ENCODE assay signal across 28 cellular contexts in genomic region chr5:20347334-20347733, GRCh38.
"Had no signal": no experiment of that assay in that cellular context is flagged by ENCODE, and none has a peak within 500 bp of the region (broad histone marks: within the 10 kb centered on the region; RNA-seq: fewer than 3 reads in every experiment).

No MANE protein-coding gene starts in this region.

- H3K4me3 ChIP-seq: SJSA1 had no signal

- H3K4me1 ChIP-seq: SJSA1 had no signal

- H3K36me3 ChIP-seq: SJSA1 had no signal

- H3K4me2 ChIP-seq: KMS-11 had no signal

- DNase-seq: activated CD4-positive, alpha-beta T cell treated with anti-CD3 and anti-CD28 coated beads for 36 hours; activated CD4-positive, alpha-beta T cell treated with anti-CD3 and anti-CD28 coated beads, Interleukin-2, amount 10 ng/mL, durations not matched to agents 7 days and 5 days; activated CD4-positive, alpha-beta T cell treated with anti-CD3 and anti-CD28 coated beads, Interleukin-2, amount 50 U/mL, for 48 hours; activated CD8-positive, alpha-beta T cell treated with anti-CD3 and anti-CD28 coated beads, Interleukin-2, amount 10 ng/mL, durations not matched to agents 7 days and 5 days; activated effector memory CD4-positive, alpha-beta T cell treated with Interleukin-2 at 50 U/mL for 16 hours; activated naive CD4-positive, alpha-beta T cell treated with anti-CD3 and anti-CD28 coated beads, Interleukin-2, amount 10 ng/mL, durations not matched to agents 7 days and 5 days; activated naive CD8-positive, alpha-beta T cell treated with anti-CD3 and anti-CD28 coated beads, Interleukin-2, amount 50 U/mL, for 24 hours; activated T-cell treated with anti-CD3 and anti-CD28 coated beads, Interleukin-2, amount 50 U/mL, for 4 hours; anterior cingulate cortex; caudate nucleus; cerebellar nuclear complex; NCI-H1105; NCI-H1417 treated with DMSO at 0.1 percent for 48 hours; NCI-H187 treated with DMSO at 0.1 percent for 48 hours; NCI-H2081; NCI-H2171 treated with DMSO at 0.1 percent for 48 hours; NCI-H2227 treated with DMSO at 0.1 percent for 48 hours; NCI-H446; NCI-H510A treated with DMSO at 0.1 percent for 48 hours; NCI-H526 treated with DMSO at 0.1 percent for 48 hours; NCI-H82; Right ventricle myocardium superior; T1000 had no signal

- H3K9ac ChIP-seq: KMS-11 had no signal

- H3K27ac ChIP-seq: KMS-11, SJSA1 had no signal

- H3K27me3 ChIP-seq: SJSA1 had no signal

- ATAC-seq: activated CD4-positive, alpha-beta T cell treated with anti-CD3 and anti-CD28 coated beads for 36 hours; activated CD4-positive, CD25-positive, alpha-beta regulatory T cell treated with anti-CD3 and anti-CD28 coated beads, Interleukin-2, amount 50 U/mL, for 24 hours; activated CD8-positive, alpha-beta T cell treated with anti-CD3 and anti-CD28 coated beads, Interleukin-2, amount 10 ng/mL, durations not matched to agents 7 days and 5 days; activated naive CD8-positive, alpha-beta T cell treated with anti-CD3 and anti-CD28 coated beads, Interleukin-2, amount 50 U/mL, for 24 hours; activated T-cell treated with anti-CD3 and anti-CD28 coated beads, Interleukin-2, amount 50 U/mL, for 4 hours had no signal

- FAIRE-seq: bronchial epithelial cell, TTC549 had no signal
